In genomic region chr4:37326852-37327251, GRCh38 we compare ENCODE assay signal across 6 cellular contexts.
"Had no signal": no experiment of that assay in that cellular context is flagged by ENCODE, and none has a peak within 500 bp of the region (broad histone marks: within the 10 kb centered on the region; RNA-seq: fewer than 3 reads in every experiment).

No MANE protein-coding gene starts in this region.

- H3K4me3 ChIP-seq: K562 had no signal

- DNase-seq: IMR-90, KBM-7, KG1 had no signal

- H3K27ac ChIP-seq: HL-60 had no signal

- FAIRE-seq: HTR-8/SVneo, K562 had no signal

- ATAC-seq: K562 had no signal
